11 cellular contexts compared by ENCODE assay signal in the genomic region with DNA sequence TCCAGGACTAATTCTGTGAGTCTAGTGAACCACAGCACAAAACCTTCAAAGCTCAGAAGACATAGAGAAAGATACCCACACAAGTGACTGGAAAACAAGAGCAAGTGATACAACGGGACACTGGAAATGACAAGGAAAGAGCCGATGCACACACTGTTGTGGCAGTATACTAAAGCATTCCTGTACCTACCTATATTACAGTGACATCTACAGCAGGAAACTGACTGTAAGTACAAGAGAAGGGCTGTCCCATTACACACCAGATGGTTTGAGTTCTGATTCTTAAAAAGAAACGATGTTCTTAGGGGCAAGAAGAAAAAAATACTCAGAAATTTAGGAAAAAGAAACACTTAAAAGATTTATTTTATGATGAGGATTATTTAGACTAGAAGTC. TPM values are rescaled to one million over a fixed set of nuclear protein-coding genes. Genes with fewer than 3 reads are reported as not detected.
DNase-seq lines count a peak whose midpoint lies in the region; ATAC-seq and TF ChIP-seq lines count a peak whose summit lies in the region.
"Had no signal": no experiment of that assay in that cellular context is flagged by ENCODE, and none has a peak within 500 bp of the region (broad histone marks: within the 10 kb centered on the region; RNA-seq: fewer than 3 reads in every experiment).

No MANE protein-coding gene starts in this region.

- peak overlapping the region in 9 of 11 experiments; percentile 1 to 71 (median 54); a peak in 12 of 22 replicates for H3K27ac ChIP-seq in BLaER1 treated with 17β-estradiol and CSF1 and Interleukin-3, amounts not matched to agents 10 nM and 100 nM
- H3K27ac ChIP-seq in KOPT-K1 (ENCODE audit: low read depth, low read length, poor library complexity, severe bottlenecking) (peak overlapping the region; percentile 62), mammary epithelial cell (ENCODE audit: insufficient read depth, low read depth, low read length) (peak overlapping the region; percentile 64)

- H3K9me3 Mint-ChIP-seq in osteocyte (ENCODE audit: unreplicated experiment), result no peaks in the 10 kb centered on the region

- H2AFZ ChIP-seq in mammary epithelial cell (ENCODE audit: low read depth, low read length), result no peak overlapping the region

- no peak overlapping the region for H3K4me3 Mint-ChIP-seq in osteocyte (ENCODE audit: unreplicated experiment)

- dilution Hi-C loops in mammary epithelial cell (cut with HindIII; ENCODE audit: low sequenced_read_pairs), result no loop called here

- 96% methylated on average over 3 of the region's 3 CpGs for WGBS in mammary epithelial cell (ENCODE audit: low coverage, missing lambda C conversion rate)

- in situ Hi-C loops in mammary epithelial cell (cut with MboI; ENCODE audit: low sequenced_read_pairs in 2 of 2), result no loop called here

- peak overlapping the region; percentile 76 for H3K27ac Mint-ChIP-seq in osteocyte (ENCODE audit: unreplicated experiment)

- no peaks in the 10 kb centered on the region for H3K27me3 Mint-ChIP-seq in osteocyte (ENCODE audit: unreplicated experiment)

- H3K9me3 ChIP-seq in BLaER1 treated with 17β-estradiol and CSF1 and Interleukin-3, amounts not matched to agents 10 nM and 100 nM (replicated peaks in 1 of 11), result peaks cover 30 to 37% (median 35%) of the 10 kb centered on the region in 11 experiments
- H3K9me3 ChIP-seq in KOPT-K1 (ENCODE audit: insufficient read depth, low read length, poor library complexity, severe bottlenecking), result peaks cover 27% of the 10 kb centered on the region
- no peaks in the 10 kb centered on the region for H3K9me3 ChIP-seq in mammary epithelial cell (replicated peaks; ENCODE audit: insufficient read depth, low read length)

- H3K4me1 ChIP-seq in BLaER1 treated with 17β-estradiol and CSF1 and Interleukin-3, amounts not matched to agents 10 nM and 100 nM, result peaks cover 21 to 46% (median 32%) of the 10 kb centered on the region in 10 experiments
- peaks cover 38% of the 10 kb centered on the region for H3K4me1 ChIP-seq in mammary epithelial cell (ENCODE audit: insufficient read depth, low read length)

- no peak for DNase-seq in mammary epithelial cell
- DNase-seq in osteocyte (ENCODE audit: extremely low spot score, unreplicated experiment), result no peak
- no peak for DNase-seq in erythroblast (lab: John Stamatoyannopoulos, UW)
- no peak for DNase-seq in NCI-H1930 (lab: John Stamatoyannopoulos, UW)
- no peak for DNase-seq in dedifferentiated amniotic fluid mesenchymal stem cell (ENCODE audit: extremely low spot score)
- DNase-seq: GOT3, NCI-H1048, T1000 had no signal

- intact Hi-C loops in mammary epithelial cell (cut with micrococcal nuclease), result no loop called here

- peaks cover 89% of the 10 kb centered on the region for H3K79me2 ChIP-seq in mammary epithelial cell (ENCODE audit: insufficient read depth, low read length)

- no peak for TF ChIP-seq POLR2A in erythroblast (IDR thresholded peaks at IDR 0.05; ENCODE audit: low read length)

- BruUV-seq in mammary epithelial cell (replicated peaks; lab: Mats Ljungman, UMichigan), result no TSS peak

- no peak overlapping the region for H3K4me3 ChIP-seq in BLaER1 treated with 17β-estradiol and CSF1 and Interleukin-3, amounts not matched to agents 10 nM and 100 nM
- H3K4me3 ChIP-seq in mammary epithelial cell (replicated peaks in 1 of 3; ENCODE audit: insufficient read depth in 1 of 3, low read depth in 2 of 3, low read length in 3 of 3), result no peak overlapping the region

- H3K9ac ChIP-seq in BLaER1 treated with 17β-estradiol and CSF1 and Interleukin-3, amounts not matched to agents 10 nM and 100 nM, result no peak overlapping the region
- no peak overlapping the region for H3K9ac ChIP-seq in mammary epithelial cell (ENCODE audit: insufficient read depth, low read length)

- TF ChIP-seq CTCF in mammary epithelial cell (conservative IDR thresholded peaks at IDR 0.05 in 1 of 2, IDR thresholded peaks at IDR 0.05 in 1 of 2; ENCODE audit: extremely low read depth in 1 of 2, insufficient read depth in 1 of 2, low read depth in 1 of 2, low read length in 2 of 2) (no peak), osteocyte (IDR thresholded peaks at IDR 0.05) (no peak)

- CTCF ChIA-PET in mammary epithelial cell (lab: Charles Lee; ENCODE audit: low non-redundant PET), result no interaction called here

- H4K20me1 ChIP-seq in BLaER1 treated with 17β-estradiol and CSF1 and Interleukin-3, amounts not matched to agents 10 nM and 100 nM, result peaks cover 2 to 39% (median 18%) of the 10 kb centered on the region in 11 experiments; a peak in 12 of 22 replicates
- no peaks in the 10 kb centered on the region for H4K20me1 ChIP-seq in mammary epithelial cell (ENCODE audit: insufficient read depth, low read length)

- peaks cover 54% of the 10 kb centered on the region for H3K4me1 Mint-ChIP-seq in osteocyte (ENCODE audit: unreplicated experiment)

- no peaks in the 10 kb centered on the region; a peak in 1 of 22 replicates for H3K27me3 ChIP-seq in BLaER1 treated with 17β-estradiol and CSF1 and Interleukin-3, amounts not matched to agents 10 nM and 100 nM
- H3K27me3 ChIP-seq in mammary epithelial cell (ENCODE audit: insufficient read depth, low read length), result no peaks in the 10 kb centered on the region

- peaks cover 40 to 94% (median 73%) of the 10 kb centered on the region in 11 experiments for H3K36me3 ChIP-seq in BLaER1 treated with 17β-estradiol and CSF1 and Interleukin-3, amounts not matched to agents 10 nM and 100 nM
- peaks cover 63% of the 10 kb centered on the region for H3K36me3 ChIP-seq in KOPT-K1 (ENCODE audit: insufficient read depth, low read length)
- peaks cover 3% of the 10 kb centered on the region for H3K36me3 ChIP-seq in mammary epithelial cell (ENCODE audit: insufficient read depth, low read length)

- H3K36me3 Mint-ChIP-seq in osteocyte (ENCODE audit: unreplicated experiment), result peaks cover 19% of the 10 kb centered on the region

- ATAC-seq in GM21619 (IDR thresholded peaks at IDR 0.05; ENCODE audit: unreplicated experiment), result no peak

- peak overlapping the region in 8 of 11 experiments; percentile 1 to 73 (median 54); a peak in 12 of 22 replicates for H3K4me2 ChIP-seq in BLaER1 treated with 17β-estradiol and CSF1 and Interleukin-3, amounts not matched to agents 10 nM and 100 nM
- H3K4me2 ChIP-seq in mammary epithelial cell (ENCODE audit: insufficient read depth, low read depth, low read length), result peak overlapping the region; percentile 70

RNA-seq across cellular contexts. Expression of a gene that starts 18.5 kb away (rescaled TPM):
- total RNA-seq in mammary epithelial cell, result 10 to 100 TPM; 33.1 to 70.3 TPM
- 39.4 TPM for polyA plus RNA-seq in mammary epithelial cell
- 82.8 TPM for polyA minus RNA-seq in mammary epithelial cell
- total RNA-seq in osteocyte, result 40.0 and 41.0 TPM in 2 replicates
